ENCODE assay signal across 20 cellular contexts in genomic region chr14:81313775-81314429, GRCh38.
A peak's percentile ranks its signal among the peaks of the same experiment; 100 is the strongest.
DNase-seq lines count a peak whose midpoint lies in the region; ATAC-seq and TF ChIP-seq lines count a peak whose summit lies in the region.
"Had no signal": no experiment of that assay in that cellular context is flagged by ENCODE, and none has a peak within 500 bp of the region (broad histone marks: within the 10 kb centered on the region; RNA-seq: fewer than 3 reads in every experiment).

No MANE protein-coding gene starts in this region.

- no peak overlapping the region for H3K23ac ChIP-seq in neuronal stem cell (ENCODE audit: low read depth, low read length, poor library complexity)

- H3K4me2 ChIP-seq in neuronal stem cell (ENCODE audit: insufficient read depth, low read length, poor library complexity, severe bottlenecking): no peak overlapping the region
- H3K4me2 ChIP-seq: PC-9 had no signal

- H3K9me3 Mint-ChIP-seq in brain: peaks cover 0 to 4% (median 0%) of the 10 kb centered on the region in 5 experiments
- H3K9me3 Mint-ChIP-seq: activated T-helper 1 cell treated with anti-CD3 and anti-CD28 coated beads, Interleukin-12 subunit alpha, Interleukin-12 subunit beta, Interleukin-2, Interleukin-4 antibody, amounts not matched to agents 30 ng/mL and 10 ng/mL and 1 ng/mL, durations not matched to agents 14 hours and 24 hours and 36 hours had no signal

- H3K27me3 Mint-ChIP-seq in brain: peaks cover 3% of the 10 kb centered on the region

- H3K4me1 ChIP-seq in neuronal stem cell (ENCODE audit: control insufficient read depth in 2 of 2, insufficient read depth in 1 of 2, low read depth in 1 of 2, low read length in 2 of 2): peaks cover 24 to 41% of the 10 kb centered on the region in 2 donors
- H3K4me1 ChIP-seq: testis had no signal

- H3K14ac ChIP-seq in neuronal stem cell (ENCODE audit: low read length): no peak overlapping the region

- H4K91ac ChIP-seq in neuronal stem cell (ENCODE audit: low read depth, low read length, poor library complexity): no peak overlapping the region

- no peak overlapping the region for H3K4me3 Mint-ChIP-seq in brain
- H3K4me3 Mint-ChIP-seq: activated CD8-positive, alpha-beta T cell treated with anti-CD3 and anti-CD28 coated beads, Interleukin-2, amount 10 ng/mL, durations not matched to agents 7 days and 5 days; activated T-helper 1 cell treated with anti-CD3 and anti-CD28 coated beads, Interleukin-12 subunit alpha, Interleukin-12 subunit beta, Interleukin-2, Interleukin-4 antibody, amounts not matched to agents 30 ng/mL and 10 ng/mL and 1 ng/mL, durations not matched to agents 14 hours and 24 hours and 36 hours had no signal

- H3K4me3 ChIP-seq in neuronal stem cell (ENCODE audit: low read length in 2 of 2): no peak overlapping the region
- H3K4me3 ChIP-seq: GM23248, heart right ventricle, PC-9, testis had no signal

- no peak overlapping the region for H2BK5ac ChIP-seq in neuronal stem cell (ENCODE audit: low read length)

- H2AFZ ChIP-seq in neuronal stem cell (ENCODE audit: low read length): no peak overlapping the region
- H2AFZ ChIP-seq: GM23248, PC-9 had no signal

- no peak overlapping the region for H2AK5ac ChIP-seq in neuronal stem cell (ENCODE audit: low read depth, low read length)

- H2BK12ac ChIP-seq in neuronal stem cell (ENCODE audit: low read length): no peak overlapping the region

- H3K18ac ChIP-seq in neuronal stem cell (ENCODE audit: low read length): peak overlapping the region; percentile 20

- H3K9ac ChIP-seq in neuronal stem cell (ENCODE audit: low read depth, low read length, poor library complexity): no peak overlapping the region
- H3K9ac ChIP-seq: GM23248 had no signal

- WGBS in neuronal stem cell (ENCODE audit: extremely low coverage in 2 of 2, insufficient read length in 2 of 2, insufficient replicate concordance in 1 of 2), 2 donors: no CpG with 5 or more reads among the region's 3 CpGs

- ATAC-seq in GM19324 (IDR thresholded peaks at IDR 0.05; ENCODE audit: low FRiP score, unreplicated experiment) (no peak), GM21528 (IDR thresholded peaks at IDR 0.05; ENCODE audit: low FRiP score, unreplicated experiment) (no peak)
- ATAC-seq: activated CD8-positive, alpha-beta T cell treated with anti-CD3 and anti-CD28 coated beads, Interleukin-2, amount 10 ng/mL, durations not matched to agents 7 days and 5 days; heart right ventricle; left cardiac atrium had no signal

- H3K36me3 ChIP-seq in neuronal stem cell (replicated peaks in 1 of 2; ENCODE audit: control insufficient read depth in 2 of 2, insufficient read depth in 2 of 2, low read length in 2 of 2): no peaks in the 10 kb centered on the region
- H3K36me3 ChIP-seq: heart right ventricle had no signal

- H2BK120ac ChIP-seq in neuronal stem cell (ENCODE audit: low read depth, low read length): no peak overlapping the region

- H3K4ac ChIP-seq in neuronal stem cell (ENCODE audit: low read length): no peak overlapping the region

- H3K79me1 ChIP-seq in neuronal stem cell (ENCODE audit: low read depth, low read length): no peaks in the 10 kb centered on the region

- H3K27ac ChIP-seq in neuronal stem cell (replicated peaks; ENCODE audit: low read length): no peak overlapping the region
- H3K27ac ChIP-seq: GM23248, heart right ventricle, PC-9, testis had no signal

- TF ChIP-seq CTCF in brain (conservative IDR thresholded peaks at IDR 0.05): no peak

- no peaks in the 10 kb centered on the region for H3K27me3 ChIP-seq in neuronal stem cell (ENCODE audit: control insufficient read depth in 3 of 3, insufficient read depth in 3 of 3, low read depth in 1 of 3, low read length in 3 of 3)
- H3K27me3 ChIP-seq: testis had no signal

- no peaks in the 10 kb centered on the region for H3K36me3 Mint-ChIP-seq in brain

- peak; percentile 63 for DNase-seq in LHCN-M2 (ENCODE audit: low read depth)
- peak; percentile 17 for DNase-seq in fibroblast of peridontal ligament (ENCODE audit: extremely low read depth)
- no peak for DNase-seq in neuronal stem cell (ENCODE audit: low spot score)
- no peak for DNase-seq in activated naive CD4-positive, alpha-beta T cell treated with Interleukin-2 at 50 U/mL for 16 hours
- no peak for DNase-seq in NCI-H345 (lab: John Stamatoyannopoulos, UW)
- DNase-seq: activated CD8-positive, alpha-beta T cell treated with anti-CD3 and anti-CD28 coated beads, Interleukin-2, amount 10 ng/mL, durations not matched to agents 7 days and 5 days; GM23248; heart right ventricle; Kasumi-1; left cardiac atrium; NCI-H187 treated with DMSO at 0.1 percent for 48 hours; NCI-H526 treated with DMSO at 0.1 percent for 48 hours; PC-9; stimulated activated CD4-positive, alpha-beta T cell treated with anti-CD3 and anti-CD28 coated beads, Interleukin-4, amount 100 ng/mL, for 4 hours; SW 1271; testis had no signal

- H3K4me1 Mint-ChIP-seq in brain: peaks cover 58% of the 10 kb centered on the region

- no peak overlapping the region for H4K8ac ChIP-seq in neuronal stem cell (ENCODE audit: low read depth, low read length)

- peaks cover 2 to 9% of the 10 kb centered on the region in 2 donors for H3K9me3 ChIP-seq in neuronal stem cell (replicated peaks in 1 of 2; ENCODE audit: control insufficient read depth in 2 of 2, insufficient read depth in 1 of 2, low read depth in 1 of 2, low read length in 2 of 2)
- H3K9me3 ChIP-seq: testis had no signal

- H3K27ac Mint-ChIP-seq in brain: peak overlapping the region; percentile 12 to 95 (median 92)
- H3K27ac Mint-ChIP-seq: activated CD8-positive, alpha-beta T cell treated with anti-CD3 and anti-CD28 coated beads, Interleukin-2, amount 10 ng/mL, durations not matched to agents 7 days and 5 days; activated T-helper 1 cell treated with anti-CD3 and anti-CD28 coated beads, Interleukin-12 subunit alpha, Interleukin-12 subunit beta, Interleukin-2, Interleukin-4 antibody, amounts not matched to agents 30 ng/mL and 10 ng/mL and 1 ng/mL, durations not matched to agents 14 hours and 24 hours and 36 hours had no signal

- no peak overlapping the region for H2BK15ac ChIP-seq in neuronal stem cell (ENCODE audit: low read length)

Comparison
In these comparisons a context has a peak if more than half of its experiments do, and no peak if none do; other contexts are left out.
1. DNase-seq: peak in LHCN-M2 (single experiment) and fibroblast of peridontal ligament (single experiment); none in neuronal stem cell (single experiment), activated naive CD4-positive, alpha-beta T cell treated with Interleukin-2 at 50 U/mL for 16 hours (single experiment) and NCI-H345 (single experiment).